Comparison of ENCODE assay signal across 28 cellular contexts in genomic region chr6:91043751-91044150, GRCh38.
"Had no signal": no experiment of that assay in that cellular context is flagged by ENCODE, and none has a peak within 500 bp of the region (broad histone marks: within the 10 kb centered on the region; RNA-seq: fewer than 3 reads in every experiment).

No MANE protein-coding gene starts in this region.

- H3K27me3 ChIP-seq: pancreas, spleen, suprapubic skin, tibial artery, upper lobe of right lung had no signal

- ATAC-seq: mucosa of descending colon; naive thymus-derived CD4-positive, alpha-beta T cell; natural killer cell treated with Interleukin-12 subunit alpha and Interleukin-12 subunit beta and Interleukin-15 and Interleukin-18, amount 100 ng/mL, for 72 hours; pancreas; psoas muscle; right cardiac atrium; sciatic nerve; stimulated activated effector memory CD8-positive, alpha-beta T cell treated with anti-CD3 and anti-CD28 coated beads, Interleukin-12 subunit alpha, Interleukin-12 subunit beta, amount 100 ng/mL, for 72 hours; upper lobe of right lung had no signal

- H3K27ac Mint-ChIP-seq: immature natural killer cell; mesothelial cell of epicardium; naive thymus-derived CD4-positive, alpha-beta T cell; natural killer cell treated with Interleukin-12 subunit alpha and Interleukin-12 subunit beta and Interleukin-15 and Interleukin-18, amount 100 ng/mL, for 72 hours; stimulated activated effector memory CD8-positive, alpha-beta T cell treated with anti-CD3 and anti-CD28 coated beads, Interleukin-12 subunit alpha, Interleukin-12 subunit beta, amount 100 ng/mL, for 72 hours; stimulated activated naive CD8-positive, alpha-beta T cell treated with anti-CD3 and anti-CD28 coated beads, Interleukin-15, Interleukin-2, amounts not matched to agents 100 ng/mL and 50 ng/mL, for 24 hours had no signal

- H3K9me3 ChIP-seq: mucosa of descending colon, pancreas, psoas muscle, spleen, suprapubic skin, thoracic aorta, tibial artery, upper lobe of right lung had no signal

- H3K4me3 ChIP-seq: left ventricle myocardium inferior, lung, mucosa of descending colon, pancreas, psoas muscle, skin epidermis, spleen, suprapubic skin, thoracic aorta, tibial artery, upper lobe of right lung had no signal

- H3K36me3 ChIP-seq: left ventricle myocardium inferior, pancreas, spleen, suprapubic skin, thoracic aorta, tibial artery, upper lobe of right lung had no signal

- H3K36me3 Mint-ChIP-seq: immature natural killer cell; mesothelial cell of epicardium; naive thymus-derived CD4-positive, alpha-beta T cell; stimulated activated effector memory CD8-positive, alpha-beta T cell treated with anti-CD3 and anti-CD28 coated beads, Interleukin-12 subunit alpha, Interleukin-12 subunit beta, amount 100 ng/mL, for 72 hours had no signal

- H3K4me1 Mint-ChIP-seq: immature natural killer cell; neural crest cell; stimulated activated effector memory CD8-positive, alpha-beta T cell treated with anti-CD3 and anti-CD28 coated beads, Interleukin-12 subunit alpha, Interleukin-12 subunit beta, amount 100 ng/mL, for 72 hours had no signal

- H3K4me1 ChIP-seq: pancreas, psoas muscle, spleen, suprapubic skin, tibial artery, upper lobe of right lung had no signal

- DNase-seq: hypothalamus; immature natural killer cell; kidney; left ventricle myocardium inferior; mesendoderm; mucosa of descending colon; naive thymus-derived CD4-positive, alpha-beta T cell; nucleus accumbens; pancreas; posterior cingulate gyrus; psoas muscle; right cardiac atrium; spleen; stimulated activated CD4-positive, alpha-beta T cell treated with anti-CD3 and anti-CD28 coated beads, Interleukin-4, amount 100 ng/mL, for 24 hours; stimulated activated naive CD4-positive, alpha-beta T cell; tibial artery; trophoblast cell; upper lobe of right lung had no signal

- H3K27ac ChIP-seq: left ventricle myocardium inferior, pancreas, psoas muscle, skin epidermis, spleen, suprapubic skin, thoracic aorta, tibial artery, upper lobe of right lung had no signal

- H3K27me3 Mint-ChIP-seq: natural killer cell treated with Interleukin-12 subunit alpha and Interleukin-12 subunit beta and Interleukin-15 and Interleukin-18, amount 100 ng/mL, for 72 hours; stimulated activated naive CD8-positive, alpha-beta T cell treated with anti-CD3 and anti-CD28 coated beads, Interleukin-15, Interleukin-2, amounts not matched to agents 100 ng/mL and 50 ng/mL, for 24 hours had no signal

- H3K9me3 Mint-ChIP-seq: stimulated activated naive CD8-positive, alpha-beta T cell treated with anti-CD3 and anti-CD28 coated beads, Interleukin-15, Interleukin-2, amounts not matched to agents 100 ng/mL and 50 ng/mL, for 24 hours had no signal

- H3K4me3 Mint-ChIP-seq: immature natural killer cell; mesothelial cell of epicardium; naive thymus-derived CD4-positive, alpha-beta T cell; natural killer cell treated with Interleukin-12 subunit alpha and Interleukin-12 subunit beta and Interleukin-15 and Interleukin-18, amount 100 ng/mL, for 72 hours; neural crest cell; stimulated activated effector memory CD8-positive, alpha-beta T cell treated with anti-CD3 and anti-CD28 coated beads, Interleukin-12 subunit alpha, Interleukin-12 subunit beta, amount 100 ng/mL, for 72 hours; stimulated activated naive CD8-positive, alpha-beta T cell treated with anti-CD3 and anti-CD28 coated beads, Interleukin-15, Interleukin-2, amounts not matched to agents 100 ng/mL and 50 ng/mL, for 24 hours had no signal
